In genomic region chr6:34657979-34658480, GRCh38 we compare ENCODE assay signal across 8 cellular contexts. TPM values are rescaled to one million over a fixed set of nuclear protein-coding genes. Genes with fewer than 3 reads are reported as not detected.
A peak's percentile ranks its signal among the peaks of the same experiment; 100 is the strongest.
DNase-seq lines count a peak whose midpoint lies in the region; ATAC-seq and TF ChIP-seq lines count a peak whose summit lies in the region.
"Not testable (repeated sequence)": the region's sequence is repeated elsewhere in the genome, so short reads cannot be mapped to it uniquely, and the experiment has no call there.

No MANE protein-coding gene starts in this region.

- H3K27me3 Mint-ChIP-seq in activated naive CD4-positive, alpha-beta T cell treated with anti-CD3 and anti-CD28 coated beads, Interleukin-2, amount 10 ng/mL, durations not matched to agents 7 days and 5 days; nephron progenitor cell (ENCODE audit: low read depth, poor library complexity): not testable (repeated sequence)

- H3K9me3 ChIP-seq in SJCRH30 (replicated peaks); right cardiac atrium (ENCODE audit: control insufficient read depth, low read length); subcutaneous abdominal adipose tissue (ENCODE audit: control insufficient read depth in 5 of 5, low read length in 5 of 5): not testable (repeated sequence)

- peak; percentile 51 for DNase-seq in HT1080 (ENCODE audit: low read depth)
- DNase-seq in SJCRH30; activated naive CD4-positive, alpha-beta T cell treated with anti-CD3 and anti-CD28 coated beads, Interleukin-2, amount 10 ng/mL, durations not matched to agents 7 days and 5 days; right cardiac atrium; nephron progenitor cell: not testable (repeated sequence)
- peak; percentile 43 for DNase-seq in dermis blood vessel endothelial cell

- CTCF ChIA-PET in activated naive CD4-positive, alpha-beta T cell treated with anti-CD3 and anti-CD28 coated beads, Interleukin-2, amount 10 ng/mL, durations not matched to agents 7 days and 5 days (lab: Charles Lee): interaction anchor here (1.2 to 2.5 kb wide), 4 partner anchors 8 to 99 kb away, joined by 4 to 10 read pairs (median 5); partner anchors contain the start of gene SNRPC

- not testable (repeated sequence) for H3K27me3 ChIP-seq in SJCRH30; right cardiac atrium (ENCODE audit: control insufficient read depth, insufficient read depth); subcutaneous abdominal adipose tissue (ENCODE audit: control insufficient read depth in 5 of 5, insufficient read depth in 4 of 5, low read length in 5 of 5)

- 49% methylated on average over 6 of the region's 6 CpGs for WGBS in right cardiac atrium

- not testable (repeated sequence) for TF ChIP-seq CTCF in C4-2B (conservative IDR thresholded peaks at IDR 0.05); nephron progenitor cell (IDR thresholded peaks at IDR 0.05)

- not testable (repeated sequence) for H3K36me3 ChIP-seq in SJCRH30; subcutaneous abdominal adipose tissue (ENCODE audit: control insufficient read depth in 5 of 5, insufficient read depth in 5 of 5, low read length in 5 of 5)

- ATAC-seq in right cardiac atrium: peak in 1 of 2 donors; percentile 13

- peak overlapping the region; percentile 92 for H3K27ac Mint-ChIP-seq in activated naive CD4-positive, alpha-beta T cell treated with anti-CD3 and anti-CD28 coated beads, Interleukin-2, amount 10 ng/mL, durations not matched to agents 7 days and 5 days
- H3K27ac Mint-ChIP-seq in nephron progenitor cell: peak overlapping the region; percentile 16

- peak overlapping the region; percentile 49; the same call in 1 of the 2 replicates for H3K4me3 ChIP-seq in SJCRH30
- H3K4me3 ChIP-seq in right cardiac atrium (ENCODE audit: low read length): peak overlapping the region; percentile 73
- H3K4me3 ChIP-seq in subcutaneous abdominal adipose tissue (ENCODE audit: low read depth in 1 of 5, low read length in 5 of 5): peak overlapping the region; percentile 57 to 80 (median 63)

- not testable (repeated sequence) for H3K4me3 Mint-ChIP-seq in activated naive CD4-positive, alpha-beta T cell treated with anti-CD3 and anti-CD28 coated beads, Interleukin-2, amount 10 ng/mL, durations not matched to agents 7 days and 5 days; nephron progenitor cell

- intact Hi-C loops in right cardiac atrium (cut with DNase I): not testable (repeated sequence)

- peaks cover 21% of the 10 kb centered on the region for H3K4me1 ChIP-seq in SJCRH30
- peaks cover 15% of the 10 kb centered on the region for H3K4me1 ChIP-seq in right cardiac atrium (ENCODE audit: control insufficient read depth, insufficient read depth, low read length)
- peaks cover 7 to 37% (median 31%) of the 10 kb centered on the region in 5 donors for H3K4me1 ChIP-seq in subcutaneous abdominal adipose tissue (ENCODE audit: control insufficient read depth in 5 of 5, insufficient read depth in 5 of 5, low read length in 5 of 5)

- H3K27ac ChIP-seq in C4-2B (peak overlapping the region; percentile 77), SJCRH30 (peak overlapping the region; percentile 77), right cardiac atrium (ENCODE audit: low read length) (peak overlapping the region; percentile 98), subcutaneous abdominal adipose tissue (ENCODE audit: low read depth, low read length) (peak overlapping the region; percentile 94)

- H3K9ac ChIP-seq in subcutaneous abdominal adipose tissue (ENCODE audit: low read length in 5 of 5): peak overlapping the region; percentile 64 to 84 (median 71)

- H3K4me1 Mint-ChIP-seq in activated naive CD4-positive, alpha-beta T cell treated with anti-CD3 and anti-CD28 coated beads, Interleukin-2, amount 10 ng/mL, durations not matched to agents 7 days and 5 days: peaks cover 57% of the 10 kb centered on the region
- H3K4me1 Mint-ChIP-seq in nephron progenitor cell: peaks cover 17% of the 10 kb centered on the region

- H3K36me3 Mint-ChIP-seq in activated naive CD4-positive, alpha-beta T cell treated with anti-CD3 and anti-CD28 coated beads, Interleukin-2, amount 10 ng/mL, durations not matched to agents 7 days and 5 days: peaks cover 25% of the 10 kb centered on the region
- H3K36me3 Mint-ChIP-seq in nephron progenitor cell (ENCODE audit: low read depth): peaks cover 18% of the 10 kb centered on the region

- H3K9me3 Mint-ChIP-seq in activated naive CD4-positive, alpha-beta T cell treated with anti-CD3 and anti-CD28 coated beads, Interleukin-2, amount 10 ng/mL, durations not matched to agents 7 days and 5 days; nephron progenitor cell: not testable (repeated sequence)

RNA-seq across cellular contexts. Expression of gene ILRUN, which starts 38.5 kb away (rescaled TPM):
- 23.1 and 32.1 TPM in 2 replicates for total RNA-seq in HT1080 (2014; rRNA removed; shearing (Covaris generic))
- 26.7 and 29.3 TPM in 2 replicates for polyA plus RNA-seq in HT1080 (2015; cell fraction: cytosol; rRNA removed)
- 15.2 and 17.3 TPM in 2 replicates for polyA plus RNA-seq in HT1080 (2015; cell fraction: nucleus; rRNA removed)
- total RNA-seq in SJCRH30 (2014; rRNA removed; shearing (Covaris generic)): 41.4 and 43.3 TPM in 2 replicates
- total RNA-seq in dermis blood vessel endothelial cell: 50.9 and 62.0 TPM in 2 replicates
- 100 to 1,000 TPM; 120 to 150 (median 134) TPM for total RNA-seq in right cardiac atrium
- polyA plus RNA-seq in right cardiac atrium: 116 TPM
